ENCODE assay signal across 20 cellular contexts in the genomic region with DNA sequence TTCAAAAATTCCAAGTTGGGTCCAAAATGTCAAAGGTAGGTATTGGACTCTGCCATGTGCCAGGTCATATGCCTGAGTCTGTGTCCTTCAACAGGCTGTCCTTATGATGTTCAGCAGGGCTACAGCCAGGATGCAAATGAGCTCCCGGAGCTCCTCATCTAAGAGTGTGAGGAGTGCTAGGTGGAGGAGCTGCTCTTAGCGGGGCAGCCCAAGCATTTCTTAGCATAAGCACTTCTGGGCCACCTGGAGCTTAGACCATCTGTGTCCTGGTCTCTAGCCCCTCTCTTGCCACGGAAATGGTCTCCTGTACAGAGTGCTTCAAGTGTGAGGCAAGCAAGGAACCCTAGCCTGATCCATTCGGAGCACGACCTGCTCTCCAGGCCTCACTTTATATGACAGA.
"Had no signal": no experiment of that assay in that cellular context is flagged by ENCODE, and none has a peak within 500 bp of the region (broad histone marks: within the 10 kb centered on the region; RNA-seq: fewer than 3 reads in every experiment).

No MANE protein-coding gene starts in this region.

- H3K36me3 ChIP-seq: left ventricle myocardium inferior, ovary, thyroid gland had no signal

- H3K27me3 ChIP-seq: ovary, thyroid gland had no signal

- H3K9me3 ChIP-seq: left ventricle myocardium inferior, ovary, psoas muscle, thyroid gland had no signal

- H3K36me3 Mint-ChIP-seq: activated naive CD4-positive, alpha-beta T cell treated with anti-CD3 and anti-CD28 coated beads, Interleukin-2, amount 10 ng/mL, durations not matched to agents 7 days and 5 days; mesothelial cell of epicardium; naive thymus-derived CD8-positive, alpha-beta T cell had no signal

- H3K4me1 Mint-ChIP-seq: mesothelial cell of epicardium had no signal

- H3K27ac Mint-ChIP-seq: activated CD4-positive, alpha-beta T cell treated with anti-CD3 and anti-CD28 coated beads, Interleukin-2, amount 10 ng/mL, durations not matched to agents 7 days and 5 days; activated naive CD4-positive, alpha-beta T cell treated with anti-CD3 and anti-CD28 coated beads, Interleukin-2, amount 10 ng/mL, durations not matched to agents 7 days and 5 days; dendritic cell treated with granulocyte-macrophage colony-stimulating factor and Interleukin-4, amounts not matched to agents 40 ng/mL and 50 ng/mL, for 4 days; mesothelial cell of epicardium; naive thymus-derived CD8-positive, alpha-beta T cell; stimulated activated naive CD8-positive, alpha-beta T cell treated with anti-CD3 and anti-CD28 coated beads, Interleukin-15, Interleukin-2, amounts not matched to agents 100 ng/mL and 50 ng/mL, for 24 hours had no signal

- H3K9me3 Mint-ChIP-seq: activated CD4-positive, alpha-beta T cell treated with anti-CD3 and anti-CD28 coated beads, Interleukin-2, amount 10 ng/mL, durations not matched to agents 7 days and 5 days; activated naive CD4-positive, alpha-beta T cell treated with anti-CD3 and anti-CD28 coated beads, Interleukin-2, amount 10 ng/mL, durations not matched to agents 7 days and 5 days; dendritic cell treated with granulocyte-macrophage colony-stimulating factor and Interleukin-4, amounts not matched to agents 40 ng/mL and 50 ng/mL, for 4 days; mesothelial cell of epicardium; naive thymus-derived CD8-positive, alpha-beta T cell; stimulated activated naive CD8-positive, alpha-beta T cell treated with anti-CD3 and anti-CD28 coated beads, Interleukin-15, Interleukin-2, amounts not matched to agents 100 ng/mL and 50 ng/mL, for 24 hours had no signal

- H3K4me3 ChIP-seq: hepatocyte, left ventricle myocardium inferior, ovary, psoas muscle, thyroid gland had no signal

- H3K4me3 Mint-ChIP-seq: activated CD4-positive, alpha-beta T cell treated with anti-CD3 and anti-CD28 coated beads, Interleukin-2, amount 10 ng/mL, durations not matched to agents 7 days and 5 days; activated naive CD4-positive, alpha-beta T cell treated with anti-CD3 and anti-CD28 coated beads, Interleukin-2, amount 10 ng/mL, durations not matched to agents 7 days and 5 days; dendritic cell treated with granulocyte-macrophage colony-stimulating factor and Interleukin-4, amounts not matched to agents 40 ng/mL and 50 ng/mL, for 4 days; mesothelial cell of epicardium; naive thymus-derived CD8-positive, alpha-beta T cell; stimulated activated naive CD8-positive, alpha-beta T cell treated with anti-CD3 and anti-CD28 coated beads, Interleukin-15, Interleukin-2, amounts not matched to agents 100 ng/mL and 50 ng/mL, for 24 hours had no signal

- DNase-seq: activated CD4-positive, alpha-beta T cell treated with anti-CD3 and anti-CD28 coated beads, Interleukin-2, amount 10 ng/mL, durations not matched to agents 7 days and 5 days; activated effector memory CD4-positive, alpha-beta T cell treated with anti-CD3 and anti-CD28 coated beads, Interleukin-2, amount 50 U/mL, for 16 hours; activated naive CD4-positive, alpha-beta T cell treated with anti-CD3 and anti-CD28 coated beads, Interleukin-2, amount 10 ng/mL, durations not matched to agents 7 days and 5 days; amygdala; effector CD8-positive, alpha-beta T cell; erythroblast; foreskin keratinocyte; mammary epithelial cell; naive thymus-derived CD8-positive, alpha-beta T cell; psoas muscle; stimulated activated CD4-positive, alpha-beta T cell treated with anti-CD3 and anti-CD28 coated beads, Interleukin-4, amount 100 ng/mL, for 24 hours; T-helper 2 cell; thyroid gland had no signal

- H3K27ac ChIP-seq: foreskin keratinocyte, hepatocyte, left ventricle myocardium inferior, ovary, psoas muscle, thyroid gland had no signal

- ATAC-seq: activated CD4-positive, CD25-positive, alpha-beta regulatory T cell treated with anti-CD3 and anti-CD28 coated beads, Interleukin-2, amount 50 U/mL, for 24 hours; foreskin keratinocyte; naive thymus-derived CD8-positive, alpha-beta T cell; psoas muscle had no signal

- H3K4me1 ChIP-seq: foreskin keratinocyte, psoas muscle had no signal
